In genomic region chr20:35709269-35709668, GRCh38 we compare ENCODE assay signal across 19 cellular contexts. TPM values are rescaled to one million over a fixed set of nuclear protein-coding genes. Genes with fewer than 3 reads are reported as not detected.
DNase-seq lines count a peak whose midpoint lies in the region; ATAC-seq, FAIRE-seq and TF ChIP-seq lines count a peak whose summit lies in the region.
"Had no signal": no experiment of that assay in that cellular context is flagged by ENCODE, and none has a peak within 500 bp of the region (broad histone marks: within the 10 kb centered on the region; RNA-seq: fewer than 3 reads in every experiment).

No MANE protein-coding gene starts in this region.

- RAD21 ChIA-PET in GM12878 (lab: Charles Lee; ENCODE audit: unreplicated experiment) = interaction anchor here (1.1 kb wide), 1 partner anchor 33 kb away, joined by 3 read pairs; the partner anchor contains the start of gene RBM39

- H3K4me1 ChIP-seq in GM12878 (ENCODE audit: control insufficient read depth, insufficient read depth, low read length) = peaks cover 13% of the 10 kb centered on the region
- no peaks in the 10 kb centered on the region for H3K4me1 ChIP-seq in smooth muscle cell (ENCODE audit: low read depth)
- H3K4me1 ChIP-seq in mucosa of descending colon (ENCODE audit: low read depth) = no peaks in the 10 kb centered on the region
- H3K4me1 ChIP-seq: Peyer's patch had no signal

- intact Hi-C loops in GM12878 (cut with micrococcal nuclease; ENCODE audit: unreplicated experiment) = no loop called here
- intact Hi-C loops in mucosa of descending colon (cut with DNase I, micrococcal nuclease) = no loop called here

- H3K4me2 ChIP-seq in GM12878 (ENCODE audit: control insufficient read depth, insufficient read depth) = no peak overlapping the region
- H3K4me2 ChIP-seq in smooth muscle cell = no peak overlapping the region

- DNase-seq in activated T-cell treated with anti-CD3 and anti-CD28 coated beads, Interleukin-2, amount 50 U/mL, for 72 hours = no peak
- no peak for DNase-seq in activated T-cell treated with anti-CD3 and anti-CD28 coated beads, Interleukin-2, amount 50 U/mL, for 4 hours
- DNase-seq in GM12878 (ENCODE audit: low read depth, low spot score) (no peak), smooth muscle cell (lab: John Stamatoyannopoulos, UW; ENCODE audit: unreplicated experiment) (no peak), mucosa of descending colon (no peak), islet precursor cell (no peak)
- DNase-seq: ACHN; activated CD4-positive, CD25-positive, alpha-beta regulatory T cell treated with anti-CD3 and anti-CD28 coated beads, Interleukin-2, amount 50 U/mL, for 72 hours; brain microvascular endothelial cell; left ventricle myocardium superior; NCI-H1694; NCI-H524; Peyer's patch; sigmoid colon; stimulated activated CD4-positive, alpha-beta T cell treated with anti-CD3 and anti-CD28 coated beads, Interleukin-4, amount 100 ng/mL, for 1 hour; T-helper 2 cell had no signal

- TF ChIP-seq POLR2A in GM12878 (IDR thresholded peaks at IDR 0.05; ENCODE audit: low read depth, low read length) = no peak

- no peaks in the 10 kb centered on the region for H3K27me3 ChIP-seq in GM12878 (replicated peaks in 1 of 2; ENCODE audit: control insufficient read depth in 2 of 2, insufficient read depth in 2 of 2, low read length in 1 of 2)
- no peaks in the 10 kb centered on the region for H3K27me3 ChIP-seq in smooth muscle cell (ENCODE audit: low read depth)
- H3K27me3 ChIP-seq: brain microvascular endothelial cell, Peyer's patch, sigmoid colon had no signal

- BruUV-seq in GM12878 (replicated peaks; lab: Mats Ljungman, UMichigan) = no TSS peak

- 96% methylated on average over 1 of the region's 1 CpG for WGBS in GM12878 (ENCODE audit: insufficient coverage, insufficient replicate concordance, low lambda C conversion rate, missing lambda C conversion rate)
- 97% methylated on average over 1 of the region's 1 CpG for WGBS in smooth muscle cell (ENCODE audit: low lambda C conversion rate)

- no peaks in the 10 kb centered on the region for H3K27me3 Mint-ChIP-seq in activated T-cell treated with anti-CD3 and anti-CD28 coated beads, Interleukin-2, amount 50 U/mL, for 72 hours (ENCODE audit: low read depth)
- no peaks in the 10 kb centered on the region for H3K27me3 Mint-ChIP-seq in activated T-cell treated with anti-CD3 and anti-CD28 coated beads, Interleukin-2, amount 50 U/mL, for 4 hours (ENCODE audit: low read depth)

- H3K9me3 Mint-ChIP-seq in activated T-cell treated with anti-CD3 and anti-CD28 coated beads, Interleukin-2, amount 50 U/mL, for 72 hours = no peaks in the 10 kb centered on the region
- no peaks in the 10 kb centered on the region for H3K9me3 Mint-ChIP-seq in activated T-cell treated with anti-CD3 and anti-CD28 coated beads, Interleukin-2, amount 50 U/mL, for 4 hours

- POLR2A ChIA-PET in GM12878 (lab: Charles Lee) = interaction anchor here (0.6 kb wide), 1 partner anchor 63 kb away, joined by 7 read pairs; no protein-coding TSS in a partner anchor

- no peak overlapping the region for H3K4me3 Mint-ChIP-seq in activated T-cell treated with anti-CD3 and anti-CD28 coated beads, Interleukin-2, amount 50 U/mL, for 72 hours
- no peak overlapping the region for H3K4me3 Mint-ChIP-seq in activated T-cell treated with anti-CD3 and anti-CD28 coated beads, Interleukin-2, amount 50 U/mL, for 4 hours

- SMC1A ChIA-PET in GM12878 (lab: Charles Lee; ENCODE audit: uncharacterized antibody, unreplicated experiment) = interaction anchor here (0.8 to 1.1 kb wide), 3 partner anchors 10 to 22 kb away, joined by 3 to 4 read pairs (median 3); partner anchors contain the start of genes NFS1 and ROMO1

- in situ Hi-C loops in GM12878 (cut with MboI) = no loop called here

- H3K9ac ChIP-seq in GM12878 (ENCODE audit: control insufficient read depth, insufficient read depth, low read length) (no peak overlapping the region), smooth muscle cell (ENCODE audit: low read depth) (no peak overlapping the region)

- peaks cover 27% of the 10 kb centered on the region for H3K79me2 ChIP-seq in GM12878 (ENCODE audit: control insufficient read depth, insufficient read depth, low read length)
- peaks cover 84% of the 10 kb centered on the region for H3K79me2 ChIP-seq in smooth muscle cell (ENCODE audit: low read depth)

- no peak for TF ChIP-seq EP300 in GM12878 (IDR thresholded peaks at IDR 0.05; ENCODE audit: borderline replicate concordance in 1 of 2, control insufficient read depth in 1 of 2, low read depth in 2 of 2, low read length in 2 of 2)

- H3K4me3 ChIP-seq in GM12878 (no peak overlapping the region), smooth muscle cell (no peak overlapping the region), mucosa of descending colon (no peak overlapping the region)
- H3K4me3 ChIP-seq: Peyer's patch, sigmoid colon had no signal

- H3K9me3 ChIP-seq in GM12878 (replicated peaks; ENCODE audit: control insufficient read depth, insufficient read depth, low read length) (no peaks in the 10 kb centered on the region), smooth muscle cell (replicated peaks; ENCODE audit: low read depth) (no peaks in the 10 kb centered on the region), mucosa of descending colon (no peaks in the 10 kb centered on the region)
- H3K9me3 ChIP-seq: Peyer's patch, sigmoid colon had no signal

- H2AFZ ChIP-seq in GM12878 (ENCODE audit: control insufficient read depth, low read depth, low read length) = no peak overlapping the region
- no peak overlapping the region for H2AFZ ChIP-seq in smooth muscle cell (ENCODE audit: low read depth)

- H3K36me3 ChIP-seq in GM12878 (ENCODE audit: control insufficient read depth in 2 of 2, insufficient read depth in 2 of 2, low read length in 1 of 2) = peaks cover 14 to 51% of the 10 kb centered on the region in 2 experiments
- peaks cover 56% of the 10 kb centered on the region for H3K36me3 ChIP-seq in smooth muscle cell (ENCODE audit: low read depth)
- peaks cover 39% of the 10 kb centered on the region for H3K36me3 ChIP-seq in mucosa of descending colon (ENCODE audit: low read depth)

- no peak for FAIRE-seq in GM12878 (lab: Jason Lieb, UNC)
- FAIRE-seq: urothelium cell line had no signal

- H3K27ac ChIP-seq in GM12878 (ENCODE audit: control insufficient read depth, insufficient read depth) (no peak overlapping the region), smooth muscle cell (ENCODE audit: low read depth) (peak overlapping the region; percentile 47)
- H3K27ac ChIP-seq: brain microvascular endothelial cell, Peyer's patch, sigmoid colon had no signal

- no peak for TF ChIP-seq CTCF in GM12878 (IDR thresholded peaks at IDR 0.05 in 2 of 3, conservative IDR thresholded peaks at IDR 0.05 in 1 of 3; ENCODE audit: control insufficient read depth in 2 of 3, extremely low read depth in 1 of 3, insufficient read depth in 1 of 3, low read depth in 3 of 3, low read length in 3 of 3)
- no peak for TF ChIP-seq CTCF in smooth muscle cell (IDR thresholded peaks at IDR 0.05; ENCODE audit: borderline replicate concordance, insufficient read depth, poor library complexity, severe bottlenecking)
- TF ChIP-seq CTCF in mucosa of descending colon (IDR thresholded peaks at IDR 0.05) = no peak

- peaks cover 45% of the 10 kb centered on the region for H3K4me1 Mint-ChIP-seq in activated T-cell treated with anti-CD3 and anti-CD28 coated beads, Interleukin-2, amount 50 U/mL, for 72 hours (ENCODE audit: low read depth)
- peaks cover 40% of the 10 kb centered on the region for H3K4me1 Mint-ChIP-seq in activated T-cell treated with anti-CD3 and anti-CD28 coated beads, Interleukin-2, amount 50 U/mL, for 4 hours (ENCODE audit: low read depth)

- H4K20me1 ChIP-seq in GM12878 (ENCODE audit: control insufficient read depth, insufficient read depth) (peaks cover 13% of the 10 kb centered on the region), smooth muscle cell (ENCODE audit: low read depth) (peaks cover 100% of the 10 kb centered on the region)

- H3K27ac Mint-ChIP-seq in activated T-cell treated with anti-CD3 and anti-CD28 coated beads, Interleukin-2, amount 50 U/mL, for 72 hours = peak overlapping the region; percentile 87

- ATAC-seq in activated T-cell treated with anti-CD3 and anti-CD28 coated beads, Interleukin-2, amount 50 U/mL, for 72 hours (replicated peaks in 1 of 2) = no peak
- ATAC-seq in activated T-cell treated with anti-CD3 and anti-CD28 coated beads, Interleukin-2, amount 50 U/mL, for 4 hours = no peak
- ATAC-seq in GM12878 (peak; percentile 5; the same call in 1 of the 3 replicates), mucosa of descending colon (no peak), GM19452 (IDR thresholded peaks at IDR 0.05; ENCODE audit: unreplicated experiment) (no peak)
- ATAC-seq: left ventricle myocardium superior had no signal

- CTCF ChIA-PET in GM12878 (lab: Yijun Ruan, JAX) = interaction anchor here (1.4 kb wide), 1 partner anchor 10 kb away, joined by 4 read pairs; the partner anchor contains the start of genes NFS1 and ROMO1

- TF ChIP-seq RAD21 in GM12878 (IDR thresholded peaks at IDR 0.05; ENCODE audit: insufficient read depth, low read depth, low read length) = no peak

- H3K36me3 Mint-ChIP-seq in activated T-cell treated with anti-CD3 and anti-CD28 coated beads, Interleukin-2, amount 50 U/mL, for 72 hours (ENCODE audit: insufficient read depth in 2 of 2) = peaks cover 11 to 63% of the 10 kb centered on the region in 2 donors
- H3K36me3 Mint-ChIP-seq in activated T-cell treated with anti-CD3 and anti-CD28 coated beads, Interleukin-2, amount 50 U/mL, for 4 hours (ENCODE audit: insufficient read depth) = peaks cover 47% of the 10 kb centered on the region

- H3F3A ChIP-seq in smooth muscle cell (ENCODE audit: low read depth) = peaks cover 75% of the 10 kb centered on the region

RNA-seq across cellular contexts. Expression of gene ROMO1, which starts 10.1 kb away (rescaled TPM):
- total RNA-seq in activated T-cell treated with anti-CD3 and anti-CD28 coated beads, Interleukin-2, amount 50 U/mL, for 72 hours = 10 to 100 TPM; 51.4 to 53.8 TPM
- total RNA-seq in activated T-cell treated with anti-CD3 and anti-CD28 coated beads, Interleukin-2, amount 50 U/mL, for 4 hours = 100 to 1,000 TPM; 160 to 171 (median 171) TPM
- 377 TPM for polyA plus RNA-seq in PFSK-1 (2012; ENCODE audit: insufficient read length, low read depth)
- total RNA-seq in GM12878 (2013; cell fraction: nucleolus; rRNA removed) = 3.6 and 6.1 TPM in 2 replicates
- total RNA-seq in GM12878 (2014; rRNA removed) (319 and 354 TPM in 2 replicates), GM12878 (2014; rRNA removed; fragmentation: Illumina TruSeq; extraction: Trizol) (50.9 and 66.5 TPM in 2 replicates), GM12878 (2021) (154 and 161 TPM in 2 replicates), smooth muscle cell (252 and 523 TPM in 2 replicates), mucosa of descending colon (100 to 1,000 TPM; 112 to 147 (median 137) TPM)
- 238 TPM for polyA plus RNA-seq in GM12878 (2011; ENCODE audit: low read depth)
- polyA plus RNA-seq in GM12878 (2011; rRNA removed) (50.2 and 103 TPM in 2 replicates), GM12878 (2014; fragmentation: Illumina TruSeq; extraction: Trizol) (3.7 and 23.2 TPM in 2 replicates), GM12878 (2014; fragmentation: Nextera tagmentation; extraction: Ambion mirVana) (100 to 1,000 TPM; 565 to 631 TPM), GM12878 (2014; rRNA removed) (349 and 538 TPM in 2 replicates), GM12878 (2016; fragmentation: Nextera tagmentation; extraction: Ambion mirVana) (100 to 1,000 TPM; 502 to 547 TPM), smooth muscle cell (694 and 771 TPM in 2 replicates)
- polyA plus RNA-seq in GM12878 (2011; cell fraction: cytosol; rRNA removed) = 335 and 406 TPM in 2 replicates
- 128 and 138 TPM in 2 replicates for polyA plus RNA-seq in GM12878 (2011; cell fraction: nucleus; rRNA removed)
- 209 and 246 TPM in 2 replicates for polyA plus RNA-seq in GM12878 (2012)
- 14.2 and 36.2 TPM in 2 replicates for polyA minus RNA-seq in GM12878 (2011; rRNA and poly(A)+ RNA removed)
- 25.7 and 29.7 TPM in 2 replicates for polyA minus RNA-seq in GM12878 (2011; cell fraction: cytosol; rRNA and poly(A)+ RNA removed)
- 11.8 and 20.9 TPM in 2 replicates for polyA minus RNA-seq in GM12878 (2011; cell fraction: nucleus; rRNA and poly(A)+ RNA removed)

RNA-seq across cellular contexts. Expression of gene NFS1, which starts 10.1 kb away (rescaled TPM):
- total RNA-seq in activated T-cell treated with anti-CD3 and anti-CD28 coated beads, Interleukin-2, amount 50 U/mL, for 72 hours = 10 to 100 TPM; 43.3 to 46.0 TPM
- 10 to 100 TPM; 29.0 to 39.4 (median 38.4) TPM for total RNA-seq in activated T-cell treated with anti-CD3 and anti-CD28 coated beads, Interleukin-2, amount 50 U/mL, for 4 hours
- 33.4 TPM for polyA plus RNA-seq in PFSK-1 (2012; ENCODE audit: insufficient read length, low read depth)
- total RNA-seq in GM12878 (2013; cell fraction: nucleolus; rRNA removed) = 33.5 and 39.1 TPM in 2 replicates
- 36.9 and 46.6 TPM in 2 replicates for total RNA-seq in GM12878 (2014; rRNA removed)
- 26.9 and 28.2 TPM in 2 replicates for total RNA-seq in GM12878 (2014; rRNA removed; fragmentation: Illumina TruSeq; extraction: Trizol)
- 40.2 and 41.0 TPM in 2 replicates for total RNA-seq in GM12878 (2021)
- 28.4 TPM for polyA plus RNA-seq in GM12878 (2011; ENCODE audit: low read depth)
- 55.3 and 62.9 TPM in 2 replicates for polyA plus RNA-seq in GM12878 (2011; rRNA removed)
- 66.6 and 112 TPM in 2 replicates for polyA plus RNA-seq in GM12878 (2011; cell fraction: cytosol; rRNA removed)
- polyA plus RNA-seq in GM12878 (2011; cell fraction: nucleus; rRNA removed) = 77.6 and 111 TPM in 2 replicates
- polyA plus RNA-seq in GM12878 (2012) = 19.9 and 31.2 TPM in 2 replicates
- polyA plus RNA-seq in GM12878 (2014; fragmentation: Illumina TruSeq; extraction: Trizol) = 32.3 and 34.4 TPM in 2 replicates
- polyA plus RNA-seq in GM12878 (2014; fragmentation: Nextera tagmentation; extraction: Ambion mirVana) = 10 to 100 TPM in 1 of 2 experiments, 1 to 10 TPM in 1; 9.2 to 17.8 TPM
- 69.2 and 74.1 TPM in 2 replicates for polyA plus RNA-seq in GM12878 (2014; rRNA removed)
- 10 to 100 TPM; 41.1 to 45.0 TPM for polyA plus RNA-seq in GM12878 (2016; fragmentation: Nextera tagmentation; extraction: Ambion mirVana)
- 43.2 and 49.5 TPM in 2 replicates for polyA minus RNA-seq in GM12878 (2011; rRNA and poly(A)+ RNA removed)
- polyA minus RNA-seq in GM12878 (2011; cell fraction: cytosol; rRNA and poly(A)+ RNA removed) = 9.8 and 15.6 TPM in 2 replicates
- 8.1 and 15.0 TPM in 2 replicates for polyA minus RNA-seq in GM12878 (2011; cell fraction: nucleus; rRNA and poly(A)+ RNA removed)
- total RNA-seq in smooth muscle cell = 25.3 and 40.1 TPM in 2 replicates
- 35.1 and 40.3 TPM in 2 replicates for polyA plus RNA-seq in smooth muscle cell
- 10 to 100 TPM; 31.2 to 42.8 (median 32.1) TPM for total RNA-seq in mucosa of descending colon

RNA-seq across cellular contexts. Expression of gene RBM39, which starts 32.8 kb away (rescaled TPM):
- 100 to 1,000 TPM; 431 to 525 TPM for total RNA-seq in activated T-cell treated with anti-CD3 and anti-CD28 coated beads, Interleukin-2, amount 50 U/mL, for 72 hours
- 100 to 1,000 TPM; 336 to 375 (median 337) TPM for total RNA-seq in activated T-cell treated with anti-CD3 and anti-CD28 coated beads, Interleukin-2, amount 50 U/mL, for 4 hours
- polyA plus RNA-seq in PFSK-1 (2012; ENCODE audit: insufficient read length, low read depth) = 130 TPM
- total RNA-seq in GM12878 (2013; cell fraction: nucleolus; rRNA removed) = 1,290 and 1,415 TPM in 2 replicates
- total RNA-seq in GM12878 (2014; rRNA removed) = 261 and 305 TPM in 2 replicates
- 280 and 283 TPM in 2 replicates for total RNA-seq in GM12878 (2014; rRNA removed; fragmentation: Illumina TruSeq; extraction: Trizol)
- total RNA-seq in GM12878 (2021) = 188 and 216 TPM in 2 replicates
- 205 TPM for polyA plus RNA-seq in GM12878 (2011; ENCODE audit: low read depth)
- 248 and 261 TPM in 2 replicates for polyA plus RNA-seq in GM12878 (2011; rRNA removed)
- polyA plus RNA-seq in GM12878 (2011; cell fraction: cytosol; rRNA removed) = 74.5 and 95.9 TPM in 2 replicates
- polyA plus RNA-seq in GM12878 (2011; cell fraction: nucleus; rRNA removed) = 645 and 683 TPM in 2 replicates
- 233 and 286 TPM in 2 replicates for polyA plus RNA-seq in GM12878 (2012)
- 205 and 235 TPM in 2 replicates for polyA plus RNA-seq in GM12878 (2014; fragmentation: Illumina TruSeq; extraction: Trizol)
- polyA plus RNA-seq in GM12878 (2014; fragmentation: Nextera tagmentation; extraction: Ambion mirVana) = 100 to 1,000 TPM; 135 to 150 TPM
- 163 and 180 TPM in 2 replicates for polyA plus RNA-seq in GM12878 (2014; rRNA removed)
- polyA plus RNA-seq in GM12878 (2016; fragmentation: Nextera tagmentation; extraction: Ambion mirVana) = 100 to 1,000 TPM; 219 to 232 TPM
- 139 and 204 TPM in 2 replicates for polyA minus RNA-seq in GM12878 (2011; rRNA and poly(A)+ RNA removed)
- polyA minus RNA-seq in GM12878 (2011; cell fraction: cytosol; rRNA and poly(A)+ RNA removed) = 50.1 and 57.2 TPM in 2 replicates
- polyA minus RNA-seq in GM12878 (2011; cell fraction: nucleus; rRNA and poly(A)+ RNA removed) = 246 and 301 TPM in 2 replicates
- 408 and 449 TPM in 2 replicates for total RNA-seq in smooth muscle cell
- polyA plus RNA-seq in smooth muscle cell = 139 and 196 TPM in 2 replicates
- 100 to 1,000 TPM; 226 to 303 (median 300) TPM for total RNA-seq in mucosa of descending colon

RNA-seq across cellular contexts. Expression of gene CPNE1, which starts 44.6 kb away (rescaled TPM):
- total RNA-seq in activated T-cell treated with anti-CD3 and anti-CD28 coated beads, Interleukin-2, amount 50 U/mL, for 72 hours = 100 to 1,000 TPM; 459 to 512 TPM
- 100 to 1,000 TPM; 229 to 264 (median 257) TPM for total RNA-seq in activated T-cell treated with anti-CD3 and anti-CD28 coated beads, Interleukin-2, amount 50 U/mL, for 4 hours
- 429 TPM for polyA plus RNA-seq in PFSK-1 (2012; ENCODE audit: insufficient read length, low read depth)
- 116 and 119 TPM in 2 replicates for total RNA-seq in GM12878 (2013; cell fraction: nucleolus; rRNA removed)
- 185 and 191 TPM in 2 replicates for total RNA-seq in GM12878 (2014; rRNA removed)
- 75.7 and 84.9 TPM in 2 replicates for total RNA-seq in GM12878 (2014; rRNA removed; fragmentation: Illumina TruSeq; extraction: Trizol)
- 209 and 214 TPM in 2 replicates for total RNA-seq in GM12878 (2021)
- 241 TPM for polyA plus RNA-seq in GM12878 (2011; ENCODE audit: low read depth)
- polyA plus RNA-seq in GM12878 (2011; rRNA removed) = 90.0 and 125 TPM in 2 replicates
- polyA plus RNA-seq in GM12878 (2011; cell fraction: cytosol; rRNA removed) = 216 and 299 TPM in 2 replicates
- polyA plus RNA-seq in GM12878 (2011; cell fraction: nucleus; rRNA removed) = 406 and 469 TPM in 2 replicates
- polyA plus RNA-seq in GM12878 (2012) = 202 and 220 TPM in 2 replicates
- 96.9 and 136 TPM in 2 replicates for polyA plus RNA-seq in GM12878 (2014; fragmentation: Illumina TruSeq; extraction: Trizol)
- polyA plus RNA-seq in GM12878 (2014; fragmentation: Nextera tagmentation; extraction: Ambion mirVana) = 100 to 1,000 TPM in 1 of 2 experiments, 10 to 100 TPM in 1; 85.7 to 127 TPM
- 155 and 157 TPM in 2 replicates for polyA plus RNA-seq in GM12878 (2014; rRNA removed)
- polyA plus RNA-seq in GM12878 (2016; fragmentation: Nextera tagmentation; extraction: Ambion mirVana) = 100 to 1,000 TPM; 165 to 184 TPM
- polyA minus RNA-seq in GM12878 (2011; rRNA and poly(A)+ RNA removed) = 126 TPM in 2 replicates
- 71.8 and 78.3 TPM in 2 replicates for polyA minus RNA-seq in GM12878 (2011; cell fraction: cytosol; rRNA and poly(A)+ RNA removed)
- polyA minus RNA-seq in GM12878 (2011; cell fraction: nucleus; rRNA and poly(A)+ RNA removed) = 91.3 and 138 TPM in 2 replicates
- total RNA-seq in smooth muscle cell = 111 and 140 TPM in 2 replicates
- 156 TPM in 2 replicates for polyA plus RNA-seq in smooth muscle cell
- 100 to 1,000 TPM; 117 to 188 (median 128) TPM for total RNA-seq in mucosa of descending colon

RNA-seq across cellular contexts. Expression of gene RBM12, which starts 44.6 kb away (rescaled TPM):
- total RNA-seq in activated T-cell treated with anti-CD3 and anti-CD28 coated beads, Interleukin-2, amount 50 U/mL, for 72 hours = 10 to 100 TPM; 71.1 to 92.4 TPM
- total RNA-seq in activated T-cell treated with anti-CD3 and anti-CD28 coated beads, Interleukin-2, amount 50 U/mL, for 4 hours = 100 to 1,000 TPM; 135 to 137 (median 136) TPM
- polyA plus RNA-seq in PFSK-1 (2012; ENCODE audit: insufficient read length, low read depth) = 27.7 TPM
- 119 and 124 TPM in 2 replicates for total RNA-seq in GM12878 (2013; cell fraction: nucleolus; rRNA removed)
- total RNA-seq in GM12878 (2014; rRNA removed) (42.4 and 51.4 TPM in 2 replicates), GM12878 (2014; rRNA removed; fragmentation: Illumina TruSeq; extraction: Trizol) (61.5 and 68.4 TPM in 2 replicates), GM12878 (2021) (119 and 126 TPM in 2 replicates), smooth muscle cell (34.0 and 44.2 TPM in 2 replicates), mucosa of descending colon (10 to 100 TPM; 68.3 to 72.5 (median 70.6) TPM)
- polyA plus RNA-seq in GM12878 (2011; ENCODE audit: low read depth) = 24.1 TPM
- polyA plus RNA-seq in GM12878 (2011; rRNA removed) (142 and 153 TPM in 2 replicates), GM12878 (2014; fragmentation: Illumina TruSeq; extraction: Trizol) (136 and 144 TPM in 2 replicates), GM12878 (2014; fragmentation: Nextera tagmentation; extraction: Ambion mirVana) (10 to 100 TPM in 1 of 2 experiments, 1 to 10 TPM in 1; 4.7 to 11.4 TPM), GM12878 (2014; rRNA removed) (61.5 and 70.9 TPM in 2 replicates), GM12878 (2016; fragmentation: Nextera tagmentation; extraction: Ambion mirVana) (10 to 100 TPM; 46.6 to 48.6 TPM), smooth muscle cell (11.5 and 14.5 TPM in 2 replicates)
- polyA plus RNA-seq in GM12878 (2011; cell fraction: cytosol; rRNA removed) = 123 and 124 TPM in 2 replicates
- 91.3 and 119 TPM in 2 replicates for polyA plus RNA-seq in GM12878 (2011; cell fraction: nucleus; rRNA removed)
- 34.4 and 39.2 TPM in 2 replicates for polyA plus RNA-seq in GM12878 (2012)
- 217 and 230 TPM in 2 replicates for polyA minus RNA-seq in GM12878 (2011; rRNA and poly(A)+ RNA removed)
- 22.3 and 47.3 TPM in 2 replicates for polyA minus RNA-seq in GM12878 (2011; cell fraction: cytosol; rRNA and poly(A)+ RNA removed)
- 25.1 and 56.5 TPM in 2 replicates for polyA minus RNA-seq in GM12878 (2011; cell fraction: nucleus; rRNA and poly(A)+ RNA removed)
